8 cellular contexts compared by ENCODE assay signal in the genomic region with DNA sequence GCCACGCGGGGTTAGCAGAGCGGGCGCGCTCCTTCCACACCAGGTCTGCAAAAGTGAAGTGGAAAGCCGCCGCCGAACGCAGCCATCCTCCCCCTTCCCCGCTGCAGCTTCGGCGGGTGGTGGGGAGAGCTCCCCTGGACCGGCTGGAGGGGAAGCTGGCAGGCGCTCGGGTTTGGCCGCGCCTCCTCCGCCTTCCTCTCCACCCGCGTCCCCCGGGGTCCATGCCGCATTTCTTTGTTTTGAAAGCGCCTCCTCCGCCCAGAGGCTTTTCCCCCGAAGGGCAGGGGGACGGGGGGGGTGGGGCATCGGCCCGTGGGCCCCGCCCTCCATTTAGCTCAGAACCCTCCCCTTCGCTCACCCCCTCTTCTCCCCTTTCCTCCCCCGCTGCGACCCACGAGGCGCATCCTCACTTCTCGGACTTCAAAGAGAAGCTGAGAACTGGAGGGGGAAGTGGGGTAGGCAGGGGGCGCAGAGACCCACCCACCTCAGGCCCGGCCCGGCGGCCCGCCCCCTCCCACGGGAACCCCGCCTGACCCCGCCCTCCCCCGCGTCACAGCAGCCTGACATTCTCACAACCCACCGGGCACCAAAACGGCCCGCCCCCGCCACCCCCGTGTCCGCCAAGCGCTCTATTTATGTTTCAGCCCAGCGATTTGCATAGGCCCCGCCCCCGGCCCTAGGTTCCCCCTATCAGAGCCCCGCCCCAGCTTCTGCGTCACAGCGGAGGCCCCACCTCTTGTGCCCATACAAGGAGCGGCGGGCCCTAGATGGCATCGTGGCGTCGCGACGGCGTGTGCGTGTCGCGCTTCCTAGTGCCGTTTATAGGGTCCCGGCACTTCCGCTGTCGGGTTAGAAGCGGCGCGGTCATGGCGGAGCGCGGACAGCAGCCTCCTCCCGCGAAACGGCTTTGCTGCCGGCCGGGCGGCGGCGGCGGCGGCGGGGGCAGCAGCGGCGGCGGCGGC.
DNase-seq lines count a peak whose midpoint lies in the region; ATAC-seq and TF ChIP-seq lines count a peak whose summit lies in the region.

A gene (plus strand): TSS at position 852 of the 962 bp plus-strand sequence. CDS start 15 bp downstream, at position 867.

- DNase-seq in NCI-H2029 treated with DMSO at 0.1 percent for 48 hours (lab: John Stamatoyannopoulos, UW) (peak; percentile 88), T1000 (lab: John Stamatoyannopoulos, UW) (peak; percentile 96), astrocyte of the spinal cord (ENCODE audit: low read depth, low spot score) (peak; percentile 100), hippocampal formation (lab: John Stamatoyannopoulos, UW) (peak; percentile 99), retina (peak; percentile 96), NAMALWA (ENCODE audit: low spot score) (no peak)

- ATAC-seq in GM18505 (IDR thresholded peaks at IDR 0.05; ENCODE audit: unreplicated experiment) (peak; percentile 73), HG02970 (IDR thresholded peaks at IDR 0.05; ENCODE audit: low FRiP score, unreplicated experiment) (peak; percentile 84)

- in situ Hi-C loops in astrocyte of the spinal cord (cut with HindIII; ENCODE audit: low sequenced_read_pairs): no loop called here

- peak; percentile 94 for TF ChIP-seq POLR2A in GM18505 (IDR thresholded peaks at IDR 0.05; ENCODE audit: borderline replicate concordance, extremely low read depth, insufficient read depth, insufficient read length)

- TF ChIP-seq CTCF in astrocyte of the spinal cord (IDR thresholded peaks at IDR 0.05; ENCODE audit: low read depth, low read length): no peak

- peak within 1 kb of the TSS; percentile 84 for H3K4me3 ChIP-seq in astrocyte of the spinal cord (ENCODE audit: low read depth, low read length)
